Comparison of ENCODE assay signal across 8 cellular contexts in genomic region chr7:128879939-128880746, GRCh38. TPM values are rescaled to one million over a fixed set of nuclear protein-coding genes. Genes with fewer than 3 reads are reported as not detected.
A peak's percentile ranks its signal among the peaks of the same experiment; 100 is the strongest.
DNase-seq lines count a peak whose midpoint lies in the region; ATAC-seq, FAIRE-seq and TF ChIP-seq lines count a peak whose summit lies in the region.

No MANE protein-coding gene starts in this region.

- no peak for ATAC-seq in HG03280 (IDR thresholded peaks at IDR 0.05; ENCODE audit: unreplicated experiment)

- no peak overlapping the region for H3K4me3 Mint-ChIP-seq in osteocyte (ENCODE audit: unreplicated experiment)
- no peak overlapping the region for H3K4me3 Mint-ChIP-seq in activated T-helper 2 cell treated with anti-CD3 and anti-CD28 coated beads, Interferon-gamma antibody, Interleukin-2, Interleukin-4, amounts not matched to agents 10 μg/mL and 5 μg/mL and 100 μg/mL, durations not matched to agents 14 hours and 24 hours and 36 hours (ENCODE audit: low read depth)

- H3K27ac Mint-ChIP-seq in osteocyte (ENCODE audit: unreplicated experiment): no peak overlapping the region
- no peak overlapping the region for H3K27ac Mint-ChIP-seq in activated T-helper 2 cell treated with anti-CD3 and anti-CD28 coated beads, Interferon-gamma antibody, Interleukin-2, Interleukin-4, amounts not matched to agents 10 μg/mL and 5 μg/mL and 100 μg/mL, durations not matched to agents 14 hours and 24 hours and 36 hours

- peaks cover 2% of the 10 kb centered on the region for H3K4me1 Mint-ChIP-seq in osteocyte (ENCODE audit: unreplicated experiment)
- H3K4me1 Mint-ChIP-seq in activated T-helper 2 cell treated with anti-CD3 and anti-CD28 coated beads, Interferon-gamma antibody, Interleukin-2, Interleukin-4, amounts not matched to agents 10 μg/mL and 5 μg/mL and 100 μg/mL, durations not matched to agents 14 hours and 24 hours and 36 hours (ENCODE audit: low read depth): no peaks in the 10 kb centered on the region

- in situ Hi-C loops in KBM-7 (cut with MboI; ENCODE audit: low pct_unique_long_range_greater_than_20kb, low sequenced_read_pairs): no loop called here

- no peak for FAIRE-seq in GM19239 (lab: Jason Lieb, UNC)

- peak; percentile 19 for DNase-seq in DMS114 treated with DMSO at 0.1 percent for 48 hours (lab: John Stamatoyannopoulos, UW; ENCODE audit: unreplicated experiment)
- DNase-seq in KBM-7: peak; percentile 53
- peak; percentile 79 to 87 for DNase-seq in SJCRH30
- DNase-seq in fibroblast of peridontal ligament (ENCODE audit: extremely low read depth): peak; percentile 50
- DNase-seq in osteocyte (ENCODE audit: extremely low spot score, unreplicated experiment): peak; percentile 89
- no peak for DNase-seq in GM19239 (ENCODE audit: insufficient read length, low spot score)
- DNase-seq in activated T-helper 2 cell treated with anti-CD3 and anti-CD28 coated beads, Interferon-gamma antibody, Interleukin-2, Interleukin-4, amounts not matched to agents 10 μg/mL and 5 μg/mL and 100 μg/mL, durations not matched to agents 14 hours and 24 hours and 36 hours (ENCODE audit: low spot score): no peak

- H3K36me3 ChIP-seq in SJCRH30: no peaks in the 10 kb centered on the region

- no peaks in the 10 kb centered on the region for H3K9me3 Mint-ChIP-seq in osteocyte (ENCODE audit: unreplicated experiment)
- no peaks in the 10 kb centered on the region for H3K9me3 Mint-ChIP-seq in activated T-helper 2 cell treated with anti-CD3 and anti-CD28 coated beads, Interferon-gamma antibody, Interleukin-2, Interleukin-4, amounts not matched to agents 10 μg/mL and 5 μg/mL and 100 μg/mL, durations not matched to agents 14 hours and 24 hours and 36 hours

- H3K27ac ChIP-seq in SJCRH30: no peak overlapping the region

- peak; percentile 79 for TF ChIP-seq CTCF in osteocyte (IDR thresholded peaks at IDR 0.05)

- H3K27me3 ChIP-seq in SJCRH30: no peaks in the 10 kb centered on the region; the same call in 1 of the 2 replicates

- intact Hi-C loops in activated T-helper 2 cell treated with anti-CD3 and anti-CD28 coated beads, Interferon-gamma antibody, Interleukin-2, Interleukin-4, amounts not matched to agents 10 μg/mL and 5 μg/mL and 100 μg/mL, durations not matched to agents 14 hours and 24 hours and 36 hours (cut with micrococcal nuclease): loop anchor here (10.0 kb wide), 2 partner anchors 275 to 455 kb away; no protein-coding TSS in a partner anchor

- no peaks in the 10 kb centered on the region for H3K27me3 Mint-ChIP-seq in osteocyte (ENCODE audit: unreplicated experiment)
- no peaks in the 10 kb centered on the region for H3K27me3 Mint-ChIP-seq in activated T-helper 2 cell treated with anti-CD3 and anti-CD28 coated beads, Interferon-gamma antibody, Interleukin-2, Interleukin-4, amounts not matched to agents 10 μg/mL and 5 μg/mL and 100 μg/mL, durations not matched to agents 14 hours and 24 hours and 36 hours (ENCODE audit: low read depth)

- H3K36me3 Mint-ChIP-seq in osteocyte (ENCODE audit: unreplicated experiment): no peaks in the 10 kb centered on the region
- H3K36me3 Mint-ChIP-seq in activated T-helper 2 cell treated with anti-CD3 and anti-CD28 coated beads, Interferon-gamma antibody, Interleukin-2, Interleukin-4, amounts not matched to agents 10 μg/mL and 5 μg/mL and 100 μg/mL, durations not matched to agents 14 hours and 24 hours and 36 hours (ENCODE audit: low read depth): no peaks in the 10 kb centered on the region

- H3K4me1 ChIP-seq in SJCRH30: no peaks in the 10 kb centered on the region

- no peaks in the 10 kb centered on the region for H3K9me3 ChIP-seq in SJCRH30 (replicated peaks)

- 0 out of 2 replicates have a peak overlapping the region, but pooled peaks have one; percentile 4 for H3K4me3 ChIP-seq in SJCRH30

RNA-seq across cellular contexts. Expression of gene ATP6V1F, which starts 17.5 kb away (rescaled TPM):
- total RNA-seq in SJCRH30 (2014; rRNA removed; shearing (Covaris generic)): 95.8 and 115 TPM in 2 replicates
- 161 and 162 TPM in 2 replicates for total RNA-seq in osteocyte
- 123 and 132 TPM in 2 replicates for total RNA-seq in activated T-helper 2 cell treated with anti-CD3 and anti-CD28 coated beads, Interferon-gamma antibody, Interleukin-2, Interleukin-4, amounts not matched to agents 10 μg/mL and 5 μg/mL and 100 μg/mL, durations not matched to agents 14 hours and 24 hours and 36 hours

RNA-seq across cellular contexts. Expression of gene KCP, which starts 30.4 kb away (rescaled TPM):
- total RNA-seq in SJCRH30 (2014; rRNA removed; shearing (Covaris generic)): 0.20 and 0.38 TPM in 2 replicates
- 0.55 and 0.70 TPM in 2 replicates for total RNA-seq in osteocyte
- not detected in 2 replicates for total RNA-seq in activated T-helper 2 cell treated with anti-CD3 and anti-CD28 coated beads, Interferon-gamma antibody, Interleukin-2, Interleukin-4, amounts not matched to agents 10 μg/mL and 5 μg/mL and 100 μg/mL, durations not matched to agents 14 hours and 24 hours and 36 hours

RNA-seq across cellular contexts. Expression of gene FLNC, which starts 49.9 kb away (rescaled TPM):
- 158 and 172 TPM in 2 replicates for total RNA-seq in SJCRH30 (2014; rRNA removed; shearing (Covaris generic))
- 26.9 and 28.6 TPM in 2 replicates for total RNA-seq in osteocyte
- total RNA-seq in activated T-helper 2 cell treated with anti-CD3 and anti-CD28 coated beads, Interferon-gamma antibody, Interleukin-2, Interleukin-4, amounts not matched to agents 10 μg/mL and 5 μg/mL and 100 μg/mL, durations not matched to agents 14 hours and 24 hours and 36 hours: not detected in 2 replicates

RNA-seq across cellular contexts. Expression of gene IRF5, which starts 57.6 kb away (rescaled TPM):
- total RNA-seq in SJCRH30 (2014; rRNA removed; shearing (Covaris generic)): 0.08 and 0.16 TPM in 2 replicates
- total RNA-seq in osteocyte: 0.24 TPM in 1 of 2 replicates, not detected in the other
- 25.0 and 26.0 TPM in 2 replicates for total RNA-seq in activated T-helper 2 cell treated with anti-CD3 and anti-CD28 coated beads, Interferon-gamma antibody, Interleukin-2, Interleukin-4, amounts not matched to agents 10 μg/mL and 5 μg/mL and 100 μg/mL, durations not matched to agents 14 hours and 24 hours and 36 hours

Comparison
In these comparisons a context has a peak if more than half of its experiments do, and no peak if none do; other contexts are left out.
1. DNase-seq: peak in DMS114 treated with DMSO at 0.1 percent for 48 hours (single experiment), KBM-7 (single experiment), SJCRH30 (2 of 2), fibroblast of peridontal ligament (single experiment) and osteocyte (single experiment); none in GM19239 (single experiment) and activated T-helper 2 cell treated with anti-CD3 and anti-CD28 coated beads, Interferon-gamma antibody, Interleukin-2, Interleukin-4, amounts not matched to agents 10 μg/mL and 5 μg/mL and 100 μg/mL, durations not matched to agents 14 hours and 24 hours and 36 hours (single experiment).
2. RNA of gene FLNC, which starts 49.9 kb away (total RNA-seq): 158 to 172 TPM in SJCRH30 and 26.9 to 28.6 TPM in osteocyte; not detected in activated T-helper 2 cell treated with anti-CD3 and anti-CD28 coated beads, Interferon-gamma antibody, Interleukin-2, Interleukin-4, amounts not matched to agents 10 μg/mL and 5 μg/mL and 100 μg/mL, durations not matched to agents 14 hours and 24 hours and 36 hours; every median in the first group is over 10 times any median in the second.